ENCODE assay signal across 8 cellular contexts in genomic region chr11:796565-797299, GRCh38. TPM values are rescaled to one million over a fixed set of nuclear protein-coding genes. Genes with fewer than 3 reads are reported as not detected.
DNase-seq lines count a peak whose midpoint lies in the region; TF ChIP-seq lines count a peak whose summit lies in the region.

No MANE protein-coding gene starts in this region.

- DNase-seq in H7: peak; percentile 79
- no peak for DNase-seq in WERI-Rb-1
- no peak for DNase-seq in right atrium auricular region (ENCODE audit: low spot score)
- no peak for DNase-seq in HUDEP-2 (lab: John Stamatoyannopoulos, UW; ENCODE audit: unreplicated experiment in 76 of 76)
- no peak for DNase-seq in middle frontal gyrus (ENCODE audit: extremely low spot score, low spot score)
- DNase-seq in amygdala (lab: John Stamatoyannopoulos, UW): no peak
- no peak for DNase-seq in NCI-H1092 treated with DMSO at 0.1 percent for 48 hours (lab: John Stamatoyannopoulos, UW)

- peaks cover 0 to 37% of the 10 kb centered on the region in 2 donors for H3K4me1 ChIP-seq in right atrium auricular region

- peak overlapping the region; percentile 84 for H3K4me3 ChIP-seq in H7 (ENCODE audit: insufficient read depth, low read depth, low read length)
- H3K4me3 ChIP-seq in WERI-Rb-1 (ENCODE audit: low read depth, low read length): peak overlapping the region; percentile 68
- H3K4me3 ChIP-seq in right atrium auricular region: peak overlapping the region; percentile 59 to 68
- H3K4me3 ChIP-seq in skin epidermis: peak overlapping the region; percentile 63 to 90 (median 77)

- TF ChIP-seq CTCF in WERI-Rb-1 (IDR thresholded peaks at IDR 0.05; ENCODE audit: low read depth, low read length) (no peak), right atrium auricular region (IDR thresholded peaks at IDR 0.05) (no peak)

- H3K36me3 ChIP-seq in H7 (replicated peaks; ENCODE audit: control insufficient read depth, insufficient read depth, low read length) (peaks cover under 1% of the 10 kb centered on the region), WERI-Rb-1 (peaks cover 54% of the 10 kb centered on the region), right atrium auricular region (no peaks in the 10 kb centered on the region)

- peak overlapping the region; percentile 97 for H3K27ac ChIP-seq in WERI-Rb-1
- peak overlapping the region; percentile 69 to 86 for H3K27ac ChIP-seq in right atrium auricular region
- peak overlapping the region; percentile 14 to 91 (median 84) for H3K27ac ChIP-seq in skin epidermis

- H3K27me3 ChIP-seq in H7 (ENCODE audit: control insufficient read depth, insufficient read depth, low read length) (no peaks in the 10 kb centered on the region), WERI-Rb-1 (ENCODE audit: insufficient read depth, low read depth, severe bottlenecking) (no peaks in the 10 kb centered on the region), right atrium auricular region (no peaks in the 10 kb centered on the region)

- H3K9me3 ChIP-seq in WERI-Rb-1 (ENCODE audit: severe bottlenecking): no peaks in the 10 kb centered on the region
- H3K9me3 ChIP-seq in right atrium auricular region: no peaks in the 10 kb centered on the region

RNA-seq across cellular contexts. Expression of gene SLC25A22, which starts 1.3 kb away (rescaled TPM):
- 25.2 and 25.6 TPM in 2 replicates for total RNA-seq in H7 (2014; rRNA removed; shearing (Covaris generic))
- total RNA-seq in right atrium auricular region: 1 to 10 TPM; 2.7 to 5.6 TPM

RNA-seq across cellular contexts. Expression of gene CEND1, which starts 6.8 kb away (rescaled TPM):
- total RNA-seq in H7 (2014; rRNA removed; shearing (Covaris generic)): 0.14 TPM in 1 of 2 replicates, not detected in the other
- 1 to 10 TPM in 1 of 2 donors, not detected in 1; 1.1 TPM for total RNA-seq in right atrium auricular region

RNA-seq across cellular contexts. Expression of gene PIDD1, which starts 8.3 kb away (rescaled TPM):
- 16.8 and 31.0 TPM in 2 replicates for total RNA-seq in H7 (2014; rRNA removed; shearing (Covaris generic))
- total RNA-seq in right atrium auricular region: 10 to 100 TPM in 1 of 2 donors, 1 to 10 TPM in 1; 6.0 to 12.1 TPM

RNA-seq across cellular contexts. Expression of gene RPLP2, which starts 13.0 kb away (rescaled TPM):
- total RNA-seq in H7 (2014; rRNA removed; shearing (Covaris generic)): 786 and 794 TPM in 2 replicates
- total RNA-seq in right atrium auricular region: 100 to 1,000 TPM; 145 to 384 TPM

RNA-seq across cellular contexts. Expression of gene GATD1, which starts 19.4 kb away (rescaled TPM):
- total RNA-seq in H7 (2014; rRNA removed; shearing (Covaris generic)): 48.7 and 54.6 TPM in 2 replicates
- total RNA-seq in right atrium auricular region: 10 to 100 TPM; 13.3 to 29.8 TPM
